Comparison of ENCODE assay signal across 18 cellular contexts in genomic region chr10:123236122-123236521, GRCh38.
DNase-seq lines count a peak whose midpoint lies in the region; ATAC-seq and TF ChIP-seq lines count a peak whose summit lies in the region.
"Had no signal": no experiment of that assay in that cellular context is flagged by ENCODE, and none has a peak within 500 bp of the region (broad histone marks: within the 10 kb centered on the region; RNA-seq: fewer than 3 reads in every experiment).

No MANE protein-coding gene starts in this region.

- H4K20me1 ChIP-seq in Loucy (ENCODE audit: insufficient read depth, low read length, poor library complexity, severe bottlenecking), result no peaks in the 10 kb centered on the region

- DNase-seq in cardiac septum (ENCODE audit: low spot score) (peak; percentile 15), heart right ventricle (no peak), brain microvascular endothelial cell (no peak), upper lobe of right lung (no peak), NCI-H1092 treated with DMSO at 0.1 percent for 48 hours (lab: John Stamatoyannopoulos, UW) (no peak), H4 (ENCODE audit: low spot score) (no peak)
- DNase-seq: activated B cell treated with CpG ODN at 0.5 μM for 24 hours, activated T-cell treated with anti-CD3 and anti-CD28 coated beads for 4 hours, caudate nucleus, head of caudate nucleus, KG1, left colon, NCI-H2029, PC-9, trophoblast cell had no signal

- no peak overlapping the region for H3K4me3 ChIP-seq in heart right ventricle
- H3K4me3 ChIP-seq in Loucy (ENCODE audit: low read length, poor library complexity, severe bottlenecking), result no peak overlapping the region
- no peak overlapping the region for H3K4me3 ChIP-seq in brain microvascular endothelial cell (ENCODE audit: low read depth, low read length)
- H3K4me3 ChIP-seq in upper lobe of right lung, result no peak overlapping the region
- H3K4me3 ChIP-seq: PC-9, right atrium auricular region had no signal

- H3K36me3 ChIP-seq in heart right ventricle (peaks cover 0 to 8% (median 0%) of the 10 kb centered on the region in 9 donors), Loucy (ENCODE audit: insufficient read depth, low read length) (peaks cover 1% of the 10 kb centered on the region; the same call in 1 of the 2 replicates), brain microvascular endothelial cell (replicated peaks) (no peaks in the 10 kb centered on the region), upper lobe of right lung (no peaks in the 10 kb centered on the region)
- H3K36me3 ChIP-seq: right atrium auricular region had no signal

- no peak for TF ChIP-seq CTCF in heart right ventricle (IDR thresholded peaks at IDR 0.05)
- peak; percentile 28; the same call in 1 of the 2 replicates for TF ChIP-seq CTCF in Loucy (conservative IDR thresholded peaks at IDR 0.05; ENCODE audit: low read length)
- peak; percentile 20 for TF ChIP-seq CTCF in brain microvascular endothelial cell (IDR thresholded peaks at IDR 0.05; ENCODE audit: low read depth, low read length, missing control alignments)
- no peak for TF ChIP-seq CTCF in upper lobe of right lung (IDR thresholded peaks at IDR 0.05)

- WGBS in heart right ventricle, 2 donors, result 92 to 94% methylated on average over 2 of the region's 2 CpGs

- H3K4me2 ChIP-seq in Loucy (ENCODE audit: low read depth, low read length, poor library complexity, severe bottlenecking), result no peak overlapping the region
- H3K4me2 ChIP-seq: PC-9 had no signal

- H3K4me1 ChIP-seq in heart right ventricle (no peaks in the 10 kb centered on the region), Loucy (ENCODE audit: insufficient read depth, low read length, poor library complexity, severe bottlenecking) (peaks cover 2% of the 10 kb centered on the region), upper lobe of right lung (no peaks in the 10 kb centered on the region)
- H3K4me1 ChIP-seq: right atrium auricular region had no signal

- no peak for ATAC-seq in heart right ventricle
- peak; percentile 62 for ATAC-seq in upper lobe of right lung
- ATAC-seq in HG03521 (IDR thresholded peaks at IDR 0.05; ENCODE audit: unreplicated experiment), result no peak
- ATAC-seq: left colon had no signal

- peaks cover 0 to 31% (median 17%) of the 10 kb centered on the region in 11 donors for H3K9me3 ChIP-seq in heart right ventricle
- no peaks in the 10 kb centered on the region for H3K9me3 ChIP-seq in Loucy (ENCODE audit: insufficient read depth, low read depth, low read length)
- H3K9me3 ChIP-seq in upper lobe of right lung, result peaks cover 11% of the 10 kb centered on the region

- no peaks in the 10 kb centered on the region for H3F3A ChIP-seq in Loucy (ENCODE audit: low read depth)

- H3K27me3 ChIP-seq in heart right ventricle, result no peaks in the 10 kb centered on the region
- H3K27me3 ChIP-seq in Loucy (ENCODE audit: insufficient read depth, low read length, poor library complexity, severe bottlenecking), result no peaks in the 10 kb centered on the region
- H3K27me3 ChIP-seq in brain microvascular endothelial cell (replicated peaks), result no peaks in the 10 kb centered on the region
- H3K27me3 ChIP-seq in upper lobe of right lung, result no peaks in the 10 kb centered on the region
- H3K27me3 ChIP-seq: right atrium auricular region had no signal

- intact Hi-C loops in cardiac septum (cut with DNase I), result no loop called here
- intact Hi-C loops in heart right ventricle (cut with DNase I), result no loop called here
- intact Hi-C loops in upper lobe of right lung (cut with DNase I), result no loop called here

- no peaks in the 10 kb centered on the region for H3K9me2 ChIP-seq in Loucy (replicated peaks; ENCODE audit: low read depth, low read length)

- H2AFZ ChIP-seq in Loucy (ENCODE audit: low read length), result no peak overlapping the region
- H2AFZ ChIP-seq: PC-9 had no signal

- H3K79me2 ChIP-seq in Loucy (ENCODE audit: insufficient read depth, low read length), result no peaks in the 10 kb centered on the region

- in situ Hi-C loops in brain microvascular endothelial cell (cut with HindIII; ENCODE audit: low pct_ligation_motif_present, low sequenced_read_pairs), result no loop called here

- H3K27ac ChIP-seq in heart right ventricle (no peak overlapping the region), brain microvascular endothelial cell (no peak overlapping the region), upper lobe of right lung (no peak overlapping the region)
- H3K27ac ChIP-seq: PC-9, right atrium auricular region had no signal

- no peak overlapping the region for H3K9ac ChIP-seq in Loucy (ENCODE audit: low read depth, low read length, poor library complexity, severe bottlenecking)

Comparison
In these comparisons a context has a peak if more than half of its experiments do, and no peak if none do; other contexts are left out.
1. CTCF ChIP-seq: peak in Loucy (single experiment) and brain microvascular endothelial cell (single experiment); none in heart right ventricle (0 of 9) and upper lobe of right lung (single experiment).